Comparison of ENCODE assay signal across 23 cellular contexts in the genomic region with DNA sequence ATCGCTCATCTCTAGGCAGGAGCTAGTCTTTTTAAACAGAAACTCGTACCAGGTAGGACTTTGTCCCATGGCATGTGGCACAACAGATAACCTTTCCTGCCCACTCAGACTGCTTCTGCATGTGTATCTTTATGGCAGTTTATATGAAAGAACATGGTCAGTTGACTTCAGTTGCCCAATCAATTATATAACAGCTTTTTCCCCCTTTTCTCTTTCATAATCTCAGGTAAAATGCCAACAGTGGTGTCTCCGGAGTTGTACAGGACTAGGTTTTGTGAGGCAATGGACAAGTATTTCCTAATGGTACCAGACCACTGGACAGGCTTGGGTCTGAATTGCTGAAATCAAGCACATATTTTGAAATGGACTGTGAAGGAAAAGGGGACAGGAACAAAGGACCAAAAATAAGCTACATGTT. TPM values are rescaled to one million over a fixed set of nuclear protein-coding genes. Genes with fewer than 3 reads are reported as not detected.
DNase-seq lines count a peak whose midpoint lies in the region; ATAC-seq and TF ChIP-seq lines count a peak whose summit lies in the region.
"Had no signal": no experiment of that assay in that cellular context is flagged by ENCODE, and none has a peak within 500 bp of the region (broad histone marks: within the 10 kb centered on the region; RNA-seq: fewer than 3 reads in every experiment).

No MANE protein-coding gene starts in this region.

- H3K4me3 ChIP-seq in CD8-positive, alpha-beta T cell (ENCODE audit: low read depth, low read length): no peak overlapping the region
- H3K4me3 ChIP-seq in right lobe of liver: no peak overlapping the region
- H3K4me3 ChIP-seq: A549, GM23338, HAP-1, Peyer's patch had no signal

- no peaks in the 10 kb centered on the region for H3K9me3 Mint-ChIP-seq in CD8-positive, alpha-beta T cell
- no peaks in the 10 kb centered on the region for H3K9me3 Mint-ChIP-seq in endothelial cell (ENCODE audit: unreplicated experiment)
- H3K9me3 Mint-ChIP-seq: GM23338 had no signal

- no peak overlapping the region for H3K4me3 Mint-ChIP-seq in CD8-positive, alpha-beta T cell
- no peak overlapping the region for H3K4me3 Mint-ChIP-seq in endothelial cell (ENCODE audit: unreplicated experiment)
- H3K4me3 Mint-ChIP-seq: CD4-positive, CD25-positive, alpha-beta regulatory T cell; GM23338 had no signal

- no peak for ATAC-seq in CD8-positive, alpha-beta T cell
- ATAC-seq in right lobe of liver (peak; percentile 82 to 94 (median 90)), HG03039 (IDR thresholded peaks at IDR 0.05; ENCODE audit: unreplicated experiment) (no peak), GM18511 (IDR thresholded peaks at IDR 0.05; ENCODE audit: unreplicated experiment) (no peak)
- ATAC-seq: A549, GM23338 had no signal

- no peak overlapping the region for H3K27ac ChIP-seq in CD8-positive, alpha-beta T cell (ENCODE audit: low read depth, low read length)
- peak overlapping the region; percentile 28 to 86 (median 75) for H3K27ac ChIP-seq in right lobe of liver
- no peak overlapping the region for H3K27ac ChIP-seq in substantia nigra (ENCODE audit: low read depth, low read length, poor library complexity, severe bottlenecking)
- H3K27ac ChIP-seq: A549 had no signal

- intact Hi-C loops in CD8-positive, alpha-beta T cell (cut with DNase I, micrococcal nuclease): no loop called here
- intact Hi-C loops in right lobe of liver (cut with DNase I): no loop called here

- no peaks in the 10 kb centered on the region for H3K4me1 ChIP-seq in CD8-positive, alpha-beta T cell (ENCODE audit: insufficient read depth, low read length)
- H3K4me1 ChIP-seq in right lobe of liver: peaks cover 0 to 68% (median 15%) of the 10 kb centered on the region in 4 donors
- H3K4me1 ChIP-seq: A549, Peyer's patch had no signal

- H3K27me3 ChIP-seq in CD8-positive, alpha-beta T cell (ENCODE audit: insufficient read depth, low read length): no peaks in the 10 kb centered on the region
- no peaks in the 10 kb centered on the region for H3K27me3 ChIP-seq in right lobe of liver
- H3K27me3 ChIP-seq: Peyer's patch had no signal

- no peak for DNase-seq in CD8-positive, alpha-beta T cell
- DNase-seq in endothelial cell (ENCODE audit: low spot score) (no peak), right lobe of liver (peak in 1 of 3 donors; percentile 86), renal cortical epithelial cell (ENCODE audit: low read depth) (peak; percentile 29), GM03348 (ENCODE audit: low spot score) (no peak), substantia nigra (lab: John Stamatoyannopoulos, UW) (no peak)
- DNase-seq: CD4-positive, CD25-positive, alpha-beta regulatory T cell; COR-L47; DMS79 treated with DMSO at 0.1 percent for 48 hours; Karpas-422; MV-4-11; NCI-H1694; NCI-H2081; NCI-H2171; NCI-H345; NCI-H524 treated with DMSO at 0.1 percent for 48 hours had no signal

- TF ChIP-seq CTCF in CD8-positive, alpha-beta T cell (IDR thresholded peaks at IDR 0.05): no peak
- TF ChIP-seq CTCF in endothelial cell (IDR thresholded peaks at IDR 0.05; ENCODE audit: unreplicated experiment) (no peak), right lobe of liver (IDR thresholded peaks at IDR 0.05) (peak in 1 of 4 donors; percentile 6)

- no peaks in the 10 kb centered on the region for H3K9me3 ChIP-seq in CD8-positive, alpha-beta T cell (ENCODE audit: low read length)
- H3K9me3 ChIP-seq in right lobe of liver: no peaks in the 10 kb centered on the region
- H3K9me3 ChIP-seq: A549, Peyer's patch had no signal

- 29% methylated on average over 3 of the region's 3 CpGs for whole genome bisulfite sequencing in right lobe of liver (ENCODE audit: insufficient coverage, low coverage, low lambda C conversion rate, missing lambda C conversion rate)

- H3K27me3 Mint-ChIP-seq in CD8-positive, alpha-beta T cell (ENCODE audit: low read depth): no peaks in the 10 kb centered on the region
- H3K27me3 Mint-ChIP-seq in endothelial cell (ENCODE audit: unreplicated experiment): peaks cover 2% of the 10 kb centered on the region
- H3K27me3 Mint-ChIP-seq: CD4-positive, CD25-positive, alpha-beta regulatory T cell had no signal

- no peak for TF ChIP-seq POLR2A in right lobe of liver (IDR thresholded peaks at IDR 0.05)

- peaks cover 38% of the 10 kb centered on the region for H3K36me3 ChIP-seq in CD8-positive, alpha-beta T cell (ENCODE audit: insufficient read depth, low read length)
- H3K36me3 ChIP-seq in right lobe of liver: peaks cover 0 to 3% (median 0%) of the 10 kb centered on the region in 4 donors

- CTCF ChIA-PET in CD8-positive, alpha-beta T cell (lab: Charles Lee): no interaction called here

- peak overlapping the region; percentile 53 for H3K27ac Mint-ChIP-seq in CD8-positive, alpha-beta T cell
- H3K27ac Mint-ChIP-seq in endothelial cell (ENCODE audit: unreplicated experiment): peak overlapping the region; percentile 16
- H3K27ac Mint-ChIP-seq: GM23338 had no signal

- H3K36me3 Mint-ChIP-seq in CD8-positive, alpha-beta T cell: peaks cover 74% of the 10 kb centered on the region
- peaks cover 43% of the 10 kb centered on the region for H3K36me3 Mint-ChIP-seq in endothelial cell (ENCODE audit: low read depth, unreplicated experiment)

- peaks cover 5% of the 10 kb centered on the region for H3K4me1 Mint-ChIP-seq in CD8-positive, alpha-beta T cell (ENCODE audit: low read depth)
- peaks cover 8% of the 10 kb centered on the region for H3K4me1 Mint-ChIP-seq in endothelial cell (ENCODE audit: unreplicated experiment)

- POLR2A ChIA-PET in CD8-positive, alpha-beta T cell (lab: Charles Lee): no interaction called here

RNA-seq across cellular contexts. Expression of gene PTH2R, which starts 51.6 kb away (rescaled TPM):
- total RNA-seq in CD8-positive, alpha-beta T cell: not detected
- total RNA-seq in endothelial cell (ENCODE audit: unreplicated experiment): not detected
- total RNA-seq in right lobe of liver: under 1 TPM in 3 of 6 experiments, not detected in 3; 0.07 to 0.19 (median 0.16) TPM
- total RNA-seq in renal cortical epithelial cell: 0.17 and 3.2 TPM in 2 replicates
- total RNA-seq: CD4-positive, CD25-positive, alpha-beta regulatory T cell; M059J; Peyer's patch had no signal

Comparison
In these comparisons a context has a peak if more than half of its experiments do, and no peak if none do; other contexts are left out.
1. ATAC-seq: peak in right lobe of liver (4 of 4); none in CD8-positive, alpha-beta T cell (single experiment), HG03039 (single experiment) and GM18511 (single experiment).
2. H3K27ac ChIP-seq: peak in right lobe of liver (3 of 3); none in CD8-positive, alpha-beta T cell (single experiment) and substantia nigra (single experiment).